ENCODE assay signal across 5 cellular contexts in the genomic region with DNA sequence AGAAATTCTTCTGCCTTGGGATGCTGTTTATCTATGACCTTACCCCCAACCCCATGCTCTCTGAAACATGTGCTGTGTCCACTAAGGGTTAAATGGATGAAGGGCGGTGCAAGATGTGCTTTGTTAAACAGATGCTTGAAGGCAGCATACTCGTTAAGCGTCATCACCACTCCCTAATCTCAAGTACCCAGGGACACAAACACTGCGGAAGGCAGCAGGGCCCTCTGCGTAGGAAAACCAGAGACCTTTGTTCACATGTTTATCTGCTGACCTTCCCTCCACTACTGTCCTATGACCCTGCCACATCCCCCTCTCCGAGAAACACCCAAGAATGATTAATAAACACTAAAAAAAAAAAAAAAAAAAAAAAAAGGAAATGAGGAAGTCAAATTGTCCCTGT. TPM values are rescaled to one million over a fixed set of nuclear protein-coding genes. Genes with fewer than 3 reads are reported as not detected.
"Had no signal": no experiment of that assay in that cellular context is flagged by ENCODE, and none has a peak within 500 bp of the region (broad histone marks: within the 10 kb centered on the region; RNA-seq: fewer than 3 reads in every experiment).

No MANE protein-coding gene starts in this region.

RNA-seq across cellular contexts. Expression of a gene that starts 47.8 kb away (rescaled TPM):
- total RNA-seq: dermis blood vessel endothelial cell, left cardiac atrium, lung microvascular endothelial cell, mesothelial cell of epicardium, mucosa of descending colon had no signal
